In genomic region chr12:56836800-56837663, GRCh38 we compare ENCODE assay signal across 8 cellular contexts.
DNase-seq lines count a peak whose midpoint lies in the region; ATAC-seq and TF ChIP-seq lines count a peak whose summit lies in the region.

No MANE protein-coding gene starts in this region.

- no peaks in the 10 kb centered on the region for H3K36me3 Mint-ChIP-seq in activated naive CD4-positive, alpha-beta T cell treated with anti-CD3 and anti-CD28 coated beads, Interleukin-2, amount 50 U/mL, for 24 hours

- DNase-seq in NAMALWA (ENCODE audit: low spot score) (peak; percentile 46), non-pigmented ciliary epithelial cell (ENCODE audit: low read depth) (peak; percentile 27), left ventricle myocardium inferior (no peak), left ventricle myocardium superior (no peak), NCI-H748 treated with DMSO at 0.1 percent for 48 hours (lab: John Stamatoyannopoulos, UW) (no peak)

- H3K4me1 Mint-ChIP-seq in activated naive CD4-positive, alpha-beta T cell treated with anti-CD3 and anti-CD28 coated beads, Interleukin-2, amount 50 U/mL, for 24 hours: peaks cover 21% of the 10 kb centered on the region

- no peaks in the 10 kb centered on the region for H3K27me3 Mint-ChIP-seq in activated naive CD4-positive, alpha-beta T cell treated with anti-CD3 and anti-CD28 coated beads, Interleukin-2, amount 50 U/mL, for 24 hours

- H3K36me3 ChIP-seq in DOHH2 (ENCODE audit: control insufficient read depth, low read length) (no peaks in the 10 kb centered on the region), left ventricle myocardium inferior (no peaks in the 10 kb centered on the region)

- no peaks in the 10 kb centered on the region for H3K9me2 ChIP-seq in DOHH2 (replicated peaks; ENCODE audit: control insufficient read depth, low read length)

- no peaks in the 10 kb centered on the region for H3F3A ChIP-seq in DOHH2 (ENCODE audit: control insufficient read depth, insufficient read depth)

- H3K27ac ChIP-seq in DOHH2 (ENCODE audit: low read depth, low read length) (no peak overlapping the region), left ventricle myocardium inferior (replicated peaks) (no peak overlapping the region)

- H3K4me1 ChIP-seq in DOHH2 (ENCODE audit: control insufficient read depth, low read length) (peaks cover 13% of the 10 kb centered on the region), left ventricle myocardium inferior (peaks cover 17% of the 10 kb centered on the region)

- H3K9me3 ChIP-seq in DOHH2 (ENCODE audit: control insufficient read depth, insufficient read depth, low read length) (no peaks in the 10 kb centered on the region), left ventricle myocardium inferior (replicated peaks) (no peaks in the 10 kb centered on the region)

- peak overlapping the region; percentile 61 for H3K27ac Mint-ChIP-seq in activated naive CD4-positive, alpha-beta T cell treated with anti-CD3 and anti-CD28 coated beads, Interleukin-2, amount 50 U/mL, for 24 hours

- no peaks in the 10 kb centered on the region for H4K20me1 ChIP-seq in DOHH2 (ENCODE audit: control insufficient read depth, insufficient read depth, low read depth, low read length)

- 0 out of 2 replicates have a peak overlapping the region, but pooled peaks have one; percentile 8 for H3K4me3 ChIP-seq in DOHH2 (ENCODE audit: low read length)
- no peak overlapping the region for H3K4me3 ChIP-seq in left ventricle myocardium inferior

- H3K27me3 ChIP-seq in DOHH2 (ENCODE audit: control insufficient read depth, low read length) (peaks cover 12% of the 10 kb centered on the region), left ventricle myocardium inferior (ENCODE audit: low read depth) (no peaks in the 10 kb centered on the region)

- no peak for TF ChIP-seq CTCF in DOHH2 (IDR thresholded peaks at IDR 0.05; ENCODE audit: low read depth, low read length, poor library complexity, severe bottlenecking)
- TF ChIP-seq CTCF in left ventricle myocardium inferior (IDR thresholded peaks at IDR 0.05; ENCODE audit: borderline replicate concordance): no peak

- no peaks in the 10 kb centered on the region for H3K9me3 Mint-ChIP-seq in activated naive CD4-positive, alpha-beta T cell treated with anti-CD3 and anti-CD28 coated beads, Interleukin-2, amount 50 U/mL, for 24 hours

- H3K4me3 Mint-ChIP-seq in activated naive CD4-positive, alpha-beta T cell treated with anti-CD3 and anti-CD28 coated beads, Interleukin-2, amount 50 U/mL, for 24 hours: peak overlapping the region; percentile 73

- ATAC-seq in left ventricle myocardium superior: no peak
- no peak for ATAC-seq in HG03469 (IDR thresholded peaks at IDR 0.05; ENCODE audit: unreplicated experiment)

- H3K4me2 ChIP-seq in DOHH2 (ENCODE audit: low read length): peak overlapping the region; percentile 26

- intact Hi-C loops in left ventricle myocardium inferior (cut with micrococcal nuclease) (no loop called here), left ventricle myocardium superior (cut with micrococcal nuclease) (no loop called here)

- no peaks in the 10 kb centered on the region for H3K79me2 ChIP-seq in DOHH2 (ENCODE audit: control insufficient read depth, low read length)

Comparison
In these comparisons a context has a peak if more than half of its experiments do, and no peak if none do; other contexts are left out.
1. DNase-seq: peak in NAMALWA (single experiment) and non-pigmented ciliary epithelial cell (single experiment); none in left ventricle myocardium inferior (single experiment), left ventricle myocardium superior (single experiment) and NCI-H748 treated with DMSO at 0.1 percent for 48 hours (single experiment).